ENCODE assay signal across 8 cellular contexts in the genomic region with DNA sequence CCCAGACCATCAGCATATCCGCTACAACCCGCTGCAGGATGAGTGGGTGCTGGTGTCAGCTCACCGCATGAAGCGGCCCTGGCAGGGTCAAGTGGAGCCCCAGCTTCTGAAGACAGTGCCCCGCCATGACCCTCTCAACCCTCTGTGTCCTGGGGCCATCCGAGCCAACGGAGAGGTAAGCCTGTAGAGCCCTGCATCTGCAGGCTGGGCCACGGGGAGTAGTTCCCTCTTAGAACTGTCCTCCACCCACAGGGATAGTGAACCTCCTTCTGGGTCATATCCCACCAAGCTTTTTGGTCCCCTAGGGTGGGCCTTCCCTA. TPM values are rescaled to one million over a fixed set of nuclear protein-coding genes. Genes with fewer than 3 reads are reported as not detected.
DNase-seq lines count a peak whose midpoint lies in the region; ATAC-seq lines count a peak whose summit lies in the region.
"Had no signal": no experiment of that assay in that cellular context is flagged by ENCODE, and none has a peak within 500 bp of the region (broad histone marks: within the 10 kb centered on the region; RNA-seq: fewer than 3 reads in every experiment).

No MANE protein-coding gene starts in this region.

- H3K36me3 ChIP-seq in iPS-18a (ENCODE audit: control insufficient read depth, low read depth, low read length) = peaks cover 16% of the 10 kb centered on the region
- peaks cover 0 to 24% (median 22%) of the 10 kb centered on the region in 5 donors for H3K36me3 ChIP-seq in subcutaneous abdominal adipose tissue (ENCODE audit: control insufficient read depth in 5 of 5, insufficient read depth in 5 of 5, low read length in 5 of 5)

- H3K27ac Mint-ChIP-seq in activated CD8-positive, alpha-beta T cell treated with anti-CD3 and anti-CD28 coated beads, Interleukin-2, amount 10 ng/mL, durations not matched to agents 7 days and 5 days = peak overlapping the region; percentile 88

- no peak for DNase-seq in activated CD8-positive, alpha-beta T cell treated with anti-CD3 and anti-CD28 coated beads, Interleukin-2, amount 10 ng/mL, durations not matched to agents 7 days and 5 days
- DNase-seq in NCI-H524 treated with DMSO at 0.1 percent for 48 hours (lab: John Stamatoyannopoulos, UW) = no peak
- DNase-seq in NCI-H1694 (lab: John Stamatoyannopoulos, UW) = no peak
- no peak for DNase-seq in central memory CD4-positive, alpha-beta T cell

- no peaks in the 10 kb centered on the region for H3K9me3 Mint-ChIP-seq in activated CD8-positive, alpha-beta T cell treated with anti-CD3 and anti-CD28 coated beads, Interleukin-2, amount 10 ng/mL, durations not matched to agents 7 days and 5 days (ENCODE audit: insufficient read depth)

- no peaks in the 10 kb centered on the region for H3K27me3 Mint-ChIP-seq in activated CD8-positive, alpha-beta T cell treated with anti-CD3 and anti-CD28 coated beads, Interleukin-2, amount 10 ng/mL, durations not matched to agents 7 days and 5 days (ENCODE audit: low read depth)

- peaks cover 39% of the 10 kb centered on the region for H3K4me1 Mint-ChIP-seq in activated CD8-positive, alpha-beta T cell treated with anti-CD3 and anti-CD28 coated beads, Interleukin-2, amount 10 ng/mL, durations not matched to agents 7 days and 5 days (ENCODE audit: low read depth)

- H3K36me3 Mint-ChIP-seq in activated CD8-positive, alpha-beta T cell treated with anti-CD3 and anti-CD28 coated beads, Interleukin-2, amount 10 ng/mL, durations not matched to agents 7 days and 5 days (ENCODE audit: low read depth) = peaks cover 28% of the 10 kb centered on the region

- no peaks in the 10 kb centered on the region for H3K9me3 ChIP-seq in iPS-18a (ENCODE audit: control insufficient read depth, low read depth, low read length)
- no peaks in the 10 kb centered on the region for H3K9me3 ChIP-seq in subcutaneous abdominal adipose tissue (ENCODE audit: control insufficient read depth in 5 of 5, low read length in 5 of 5)

- H3K4me3 Mint-ChIP-seq in activated CD8-positive, alpha-beta T cell treated with anti-CD3 and anti-CD28 coated beads, Interleukin-2, amount 10 ng/mL, durations not matched to agents 7 days and 5 days = peak overlapping the region; percentile 91

- H3K4me3 ChIP-seq in iPS-18a (ENCODE audit: low read length) (peak overlapping the region; percentile 79), subcutaneous abdominal adipose tissue (ENCODE audit: low read depth in 1 of 5, low read length in 5 of 5) (peak overlapping the region; percentile 81 to 94 (median 89))

- ATAC-seq in HG02852 (IDR thresholded peaks at IDR 0.05; ENCODE audit: unreplicated experiment) = peak; percentile 16
- no peak for ATAC-seq in activated CD8-positive, alpha-beta T cell treated with anti-CD3 and anti-CD28 coated beads, Interleukin-2, amount 10 ng/mL, durations not matched to agents 7 days and 5 days

- H3K4me1 ChIP-seq in iPS-18a (ENCODE audit: control insufficient read depth, low read depth, low read length) (peaks cover 15% of the 10 kb centered on the region), subcutaneous abdominal adipose tissue (ENCODE audit: control insufficient read depth in 5 of 5, insufficient read depth in 5 of 5, low read length in 5 of 5) (peaks cover 12 to 44% (median 35%) of the 10 kb centered on the region in 5 donors)

- peak overlapping the region; percentile 4 for H3K27ac ChIP-seq in iPS-18a (ENCODE audit: low read length)
- H3K27ac ChIP-seq in subcutaneous abdominal adipose tissue (ENCODE audit: low read depth, low read length) = peak overlapping the region; percentile 76

- CTCF ChIA-PET in activated CD8-positive, alpha-beta T cell treated with anti-CD3 and anti-CD28 coated beads, Interleukin-2, amount 10 ng/mL, durations not matched to agents 7 days and 5 days (lab: Charles Lee) = interaction anchor here (0.6 to 6.9 kb wide), 12 partner anchors 9 to 468 kb away, joined by 3 to 156 read pairs (median 8); a partner anchor contains a TSS

- H3K9ac ChIP-seq in iPS-18a (ENCODE audit: low read length) (peak overlapping the region; percentile 73), subcutaneous abdominal adipose tissue (ENCODE audit: low read length in 5 of 5) (peak overlapping the region; percentile 54 to 93 (median 91))

- POLR2A ChIA-PET in activated CD8-positive, alpha-beta T cell treated with anti-CD3 and anti-CD28 coated beads, Interleukin-2, amount 10 ng/mL, durations not matched to agents 7 days and 5 days (lab: Charles Lee) = interaction anchor here (1.1 to 5.1 kb wide), 7 partner anchors 9 to 27 kb away, joined by 4 to 45 read pairs (median 8); a partner anchor contains a TSS

- no peaks in the 10 kb centered on the region for H3K27me3 ChIP-seq in iPS-18a (ENCODE audit: control insufficient read depth, insufficient read depth, low read length)
- H3K27me3 ChIP-seq in subcutaneous abdominal adipose tissue (ENCODE audit: control insufficient read depth in 5 of 5, insufficient read depth in 4 of 5, low read length in 5 of 5) = no peaks in the 10 kb centered on the region

RNA-seq across cellular contexts. Expression of a gene that starts 0.6 kb away (rescaled TPM):
- 10 to 100 TPM; 79.1 to 83.9 TPM for total RNA-seq in activated CD8-positive, alpha-beta T cell treated with anti-CD3 and anti-CD28 coated beads, Interleukin-2, amount 10 ng/mL, durations not matched to agents 7 days and 5 days

RNA-seq across cellular contexts. Expression of a gene that starts 4.9 kb away (rescaled TPM):
- total RNA-seq in activated CD8-positive, alpha-beta T cell treated with anti-CD3 and anti-CD28 coated beads, Interleukin-2, amount 10 ng/mL, durations not matched to agents 7 days and 5 days = 10 to 100 TPM; 33.0 to 38.8 TPM

RNA-seq across cellular contexts. Expression of a gene that starts 9.5 kb away (rescaled TPM):
- 10 to 100 TPM; 66.7 to 66.9 TPM for total RNA-seq in activated CD8-positive, alpha-beta T cell treated with anti-CD3 and anti-CD28 coated beads, Interleukin-2, amount 10 ng/mL, durations not matched to agents 7 days and 5 days

RNA-seq across cellular contexts. Expression of a gene that starts 15.4 kb away (rescaled TPM):
- total RNA-seq in activated CD8-positive, alpha-beta T cell treated with anti-CD3 and anti-CD28 coated beads, Interleukin-2, amount 10 ng/mL, durations not matched to agents 7 days and 5 days = not detected
- total RNA-seq: RPMI7951 had no signal

RNA-seq across cellular contexts. Expression of a gene that starts 18.2 kb away (rescaled TPM):
- under 1 TPM in 1 of 2 experiments, not detected in 1; 0.34 TPM for total RNA-seq in activated CD8-positive, alpha-beta T cell treated with anti-CD3 and anti-CD28 coated beads, Interleukin-2, amount 10 ng/mL, durations not matched to agents 7 days and 5 days
- total RNA-seq: RPMI7951 had no signal
